Comparison of ENCODE assay signal across 1 cellular context in the genomic region with DNA sequence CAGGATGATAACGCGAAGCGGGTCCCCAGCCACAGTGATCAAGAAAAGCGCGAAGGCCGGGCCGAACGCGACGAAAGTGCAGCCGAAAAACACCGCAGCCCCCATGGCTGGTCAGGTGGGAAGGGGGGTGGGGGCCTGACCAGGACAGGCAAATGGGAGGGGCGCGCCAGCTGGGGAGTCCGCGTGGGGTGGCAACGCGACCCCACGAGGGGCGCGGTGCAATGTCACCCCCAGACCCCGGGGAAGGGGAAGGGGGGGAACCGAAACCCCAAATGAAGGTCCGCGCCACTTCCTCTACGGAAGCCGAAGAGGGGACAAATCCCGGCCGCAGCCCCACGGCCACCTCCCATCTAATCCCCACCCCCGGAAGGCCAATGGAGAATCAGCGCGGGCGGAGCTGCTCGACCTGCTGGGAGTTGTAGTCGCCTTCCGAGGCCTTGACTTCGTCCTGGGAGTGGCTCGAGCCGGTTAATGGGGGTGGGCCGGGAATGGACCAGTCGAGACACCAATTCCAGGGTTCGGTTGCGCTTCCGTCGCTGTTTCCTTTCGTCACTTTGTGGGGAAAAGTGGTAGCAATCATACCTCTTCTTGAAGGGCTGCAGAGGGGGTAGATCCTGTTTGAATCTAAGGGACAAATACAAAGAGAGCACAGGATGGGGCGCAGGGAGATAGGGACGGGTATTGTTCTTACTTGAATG.
A peak's percentile ranks its signal among the peaks of the same experiment; 100 is the strongest.
TF ChIP-seq lines count a peak whose summit lies in the region.

A gene (minus strand): TSS at position 311 of the 698 bp plus-strand sequence. CDS start 206 bp downstream, at position 105.

TF ChIP-seq in HEK293, 187 proteins besides CTCF, POLR2A, EP300 and RAD21 (continued from another document and continues in another):
- TF ChIP-seq, protein P1, sequence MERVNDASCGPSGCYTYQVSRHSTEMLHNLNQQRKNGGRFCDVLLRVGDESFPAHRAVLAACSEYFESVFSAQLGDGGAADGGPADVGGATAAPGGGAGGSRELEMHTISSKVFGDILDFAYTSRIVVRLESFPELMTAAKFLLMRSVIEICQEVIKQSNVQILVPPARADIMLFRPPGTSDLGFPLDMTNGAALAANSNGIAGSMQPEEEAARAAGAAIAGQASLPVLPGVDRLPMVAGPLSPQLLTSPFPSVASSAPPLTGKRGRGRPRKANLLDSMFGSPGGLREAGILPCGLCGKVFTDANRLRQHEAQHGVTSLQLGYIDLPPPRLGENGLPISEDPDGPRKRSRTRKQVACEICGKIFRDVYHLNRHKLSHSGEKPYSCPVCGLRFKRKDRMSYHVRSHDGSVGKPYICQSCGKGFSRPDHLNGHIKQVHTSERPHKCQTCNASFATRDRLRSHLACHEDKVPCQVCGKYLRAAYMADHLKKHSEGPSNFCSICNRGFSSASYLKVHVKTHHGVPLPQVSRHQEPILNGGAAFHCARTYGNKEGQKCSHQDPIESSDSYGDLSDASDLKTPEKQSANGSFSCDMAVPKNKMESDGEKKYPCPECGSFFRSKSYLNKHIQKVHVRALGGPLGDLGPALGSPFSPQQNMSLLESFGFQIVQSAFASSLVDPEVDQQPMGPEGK (tag by site-specific recombination; IDR thresholded peaks at IDR 0.05) = peak; percentile 99
- TF ChIP-seq, protein P2, sequence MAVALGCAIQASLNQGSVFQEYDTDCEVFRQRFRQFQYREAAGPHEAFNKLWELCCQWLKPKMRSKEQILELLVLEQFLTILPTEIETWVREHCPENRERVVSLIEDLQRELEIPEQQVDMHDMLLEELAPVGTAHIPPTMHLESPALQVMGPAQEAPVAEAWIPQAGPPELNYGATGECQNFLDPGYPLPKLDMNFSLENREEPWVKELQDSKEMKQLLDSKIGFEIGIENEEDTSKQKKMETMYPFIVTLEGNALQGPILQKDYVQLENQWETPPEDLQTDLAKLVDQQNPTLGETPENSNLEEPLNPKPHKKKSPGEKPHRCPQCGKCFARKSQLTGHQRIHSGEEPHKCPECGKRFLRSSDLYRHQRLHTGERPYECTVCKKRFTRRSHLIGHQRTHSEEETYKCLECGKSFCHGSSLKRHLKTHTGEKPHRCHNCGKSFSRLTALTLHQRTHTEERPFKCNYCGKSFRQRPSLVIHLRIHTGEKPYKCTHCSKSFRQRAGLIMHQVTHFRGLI (tag by site-specific recombination; IDR thresholded peaks at IDR 0.05) = peak; percentile 32; the same call in 1 of the 2 replicates
- TF ChIP-seq ZNF19 (tag by site-specific recombination; IDR thresholded peaks at IDR 0.05; ENCODE audit: low read depth) (no peak), ZNF138 (tag by site-specific recombination; IDR thresholded peaks at IDR 0.05; ENCODE audit: borderline replicate concordance) (no peak), HOXA7 (CRISPR knock-in tag; IDR thresholded peaks at IDR 0.05; ENCODE audit: borderline replicate concordance) (no peak), ZNF626 (tag by site-specific recombination; IDR thresholded peaks at IDR 0.05) (no peak), ZNF629 (tag by site-specific recombination; IDR thresholded peaks at IDR 0.05) (peak; percentile 69), ZNF121 (tag by site-specific recombination; IDR thresholded peaks at IDR 0.05) (no peak), ZNF600 (tag by site-specific recombination; IDR thresholded peaks at IDR 0.05) (peak; percentile 16; the same call in 1 of the 2 replicates), TRIM28 (IDR thresholded peaks at IDR 0.05; ENCODE audit: borderline replicate concordance, low read length) (no peak), KLF16 (tag by site-specific recombination; IDR thresholded peaks at IDR 0.05) (peak; percentile 98), ZNF214 (tag by site-specific recombination; IDR thresholded peaks at IDR 0.05; ENCODE audit: borderline replicate concordance) (no peak), ZBTB21 (tag by site-specific recombination; IDR thresholded peaks at IDR 0.05) (peak; percentile 60), ZNF366 (tag by site-specific recombination; conservative IDR thresholded peaks at IDR 0.05) (no peak), ZNF677 (tag by site-specific recombination; IDR thresholded peaks at IDR 0.05) (no peak), ZNF302 (tag by site-specific recombination; IDR thresholded peaks at IDR 0.05; ENCODE audit: low read depth) (no peak), ZNF48 (tag by site-specific recombination; IDR thresholded peaks at IDR 0.05) (no peak), ZNF561 (tag by site-specific recombination; IDR thresholded peaks at IDR 0.05; ENCODE audit: borderline replicate concordance) (peak; percentile 91), GLIS1 (tag by site-specific recombination; IDR thresholded peaks at IDR 0.05) (peak; percentile 82), ZNF324 (tag by site-specific recombination; IDR thresholded peaks at IDR 0.05) (no peak; the same call in 1 of the 2 replicates), ZNF24 (tag by site-specific recombination; IDR thresholded peaks at IDR 0.05) (peak; percentile 53; the same call in 1 of the 2 replicates), KLF10 (tag by site-specific recombination; IDR thresholded peaks at IDR 0.05) (peak; percentile 93), ZIC2 (tag by site-specific recombination; IDR thresholded peaks at IDR 0.05) (0 out of 2 replicates have a peak, but pooled peaks have one; percentile 13)
- TF ChIP-seq, protein P3, sequence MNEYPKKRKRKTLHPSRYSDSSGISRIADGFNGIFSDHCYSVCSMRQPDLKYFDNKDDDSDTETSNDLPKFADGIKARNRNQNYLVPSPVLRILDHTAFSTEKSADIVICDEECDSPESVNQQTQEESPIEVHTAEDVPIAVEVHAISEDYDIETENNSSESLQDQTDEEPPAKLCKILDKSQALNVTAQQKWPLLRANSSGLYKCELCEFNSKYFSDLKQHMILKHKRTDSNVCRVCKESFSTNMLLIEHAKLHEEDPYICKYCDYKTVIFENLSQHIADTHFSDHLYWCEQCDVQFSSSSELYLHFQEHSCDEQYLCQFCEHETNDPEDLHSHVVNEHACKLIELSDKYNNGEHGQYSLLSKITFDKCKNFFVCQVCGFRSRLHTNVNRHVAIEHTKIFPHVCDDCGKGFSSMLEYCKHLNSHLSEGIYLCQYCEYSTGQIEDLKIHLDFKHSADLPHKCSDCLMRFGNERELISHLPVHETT (tag by site-specific recombination; IDR thresholded peaks at IDR 0.05) = peak; percentile 70; the same call in 1 of the 2 replicates
- TF ChIP-seq, protein P4, sequence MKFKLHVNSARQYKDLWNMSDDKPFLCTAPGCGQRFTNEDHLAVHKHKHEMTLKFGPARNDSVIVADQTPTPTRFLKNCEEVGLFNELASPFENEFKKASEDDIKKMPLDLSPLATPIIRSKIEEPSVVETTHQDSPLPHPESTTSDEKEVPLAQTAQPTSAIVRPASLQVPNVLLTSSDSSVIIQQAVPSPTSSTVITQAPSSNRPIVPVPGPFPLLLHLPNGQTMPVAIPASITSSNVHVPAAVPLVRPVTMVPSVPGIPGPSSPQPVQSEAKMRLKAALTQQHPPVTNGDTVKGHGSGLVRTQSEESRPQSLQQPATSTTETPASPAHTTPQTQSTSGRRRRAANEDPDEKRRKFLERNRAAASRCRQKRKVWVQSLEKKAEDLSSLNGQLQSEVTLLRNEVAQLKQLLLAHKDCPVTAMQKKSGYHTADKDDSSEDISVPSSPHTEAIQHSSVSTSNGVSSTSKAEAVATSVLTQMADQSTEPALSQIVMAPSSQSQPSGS (tag by site-specific recombination; IDR thresholded peaks at IDR 0.05; ENCODE audit: low read depth) = no peak
- TF ChIP-seq, protein P5, sequence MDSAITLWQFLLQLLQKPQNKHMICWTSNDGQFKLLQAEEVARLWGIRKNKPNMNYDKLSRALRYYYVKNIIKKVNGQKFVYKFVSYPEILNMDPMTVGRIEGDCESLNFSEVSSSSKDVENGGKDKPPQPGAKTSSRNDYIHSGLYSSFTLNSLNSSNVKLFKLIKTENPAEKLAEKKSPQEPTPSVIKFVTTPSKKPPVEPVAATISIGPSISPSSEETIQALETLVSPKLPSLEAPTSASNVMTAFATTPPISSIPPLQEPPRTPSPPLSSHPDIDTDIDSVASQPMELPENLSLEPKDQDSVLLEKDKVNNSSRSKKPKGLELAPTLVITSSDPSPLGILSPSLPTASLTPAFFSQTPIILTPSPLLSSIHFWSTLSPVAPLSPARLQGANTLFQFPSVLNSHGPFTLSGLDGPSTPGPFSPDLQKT (IDR thresholded peaks at IDR 0.05; ENCODE audit: borderline replicate concordance, low read depth, low read length) = no peak
- TF ChIP-seq, protein P6, sequence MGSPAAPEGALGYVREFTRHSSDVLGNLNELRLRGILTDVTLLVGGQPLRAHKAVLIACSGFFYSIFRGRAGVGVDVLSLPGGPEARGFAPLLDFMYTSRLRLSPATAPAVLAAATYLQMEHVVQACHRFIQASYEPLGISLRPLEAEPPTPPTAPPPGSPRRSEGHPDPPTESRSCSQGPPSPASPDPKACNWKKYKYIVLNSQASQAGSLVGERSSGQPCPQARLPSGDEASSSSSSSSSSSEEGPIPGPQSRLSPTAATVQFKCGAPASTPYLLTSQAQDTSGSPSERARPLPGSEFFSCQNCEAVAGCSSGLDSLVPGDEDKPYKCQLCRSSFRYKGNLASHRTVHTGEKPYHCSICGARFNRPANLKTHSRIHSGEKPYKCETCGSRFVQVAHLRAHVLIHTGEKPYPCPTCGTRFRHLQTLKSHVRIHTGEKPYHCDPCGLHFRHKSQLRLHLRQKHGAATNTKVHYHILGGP (tag by site-specific recombination; IDR thresholded peaks at IDR 0.05) = no peak
- TF ChIP-seq, protein P7, sequence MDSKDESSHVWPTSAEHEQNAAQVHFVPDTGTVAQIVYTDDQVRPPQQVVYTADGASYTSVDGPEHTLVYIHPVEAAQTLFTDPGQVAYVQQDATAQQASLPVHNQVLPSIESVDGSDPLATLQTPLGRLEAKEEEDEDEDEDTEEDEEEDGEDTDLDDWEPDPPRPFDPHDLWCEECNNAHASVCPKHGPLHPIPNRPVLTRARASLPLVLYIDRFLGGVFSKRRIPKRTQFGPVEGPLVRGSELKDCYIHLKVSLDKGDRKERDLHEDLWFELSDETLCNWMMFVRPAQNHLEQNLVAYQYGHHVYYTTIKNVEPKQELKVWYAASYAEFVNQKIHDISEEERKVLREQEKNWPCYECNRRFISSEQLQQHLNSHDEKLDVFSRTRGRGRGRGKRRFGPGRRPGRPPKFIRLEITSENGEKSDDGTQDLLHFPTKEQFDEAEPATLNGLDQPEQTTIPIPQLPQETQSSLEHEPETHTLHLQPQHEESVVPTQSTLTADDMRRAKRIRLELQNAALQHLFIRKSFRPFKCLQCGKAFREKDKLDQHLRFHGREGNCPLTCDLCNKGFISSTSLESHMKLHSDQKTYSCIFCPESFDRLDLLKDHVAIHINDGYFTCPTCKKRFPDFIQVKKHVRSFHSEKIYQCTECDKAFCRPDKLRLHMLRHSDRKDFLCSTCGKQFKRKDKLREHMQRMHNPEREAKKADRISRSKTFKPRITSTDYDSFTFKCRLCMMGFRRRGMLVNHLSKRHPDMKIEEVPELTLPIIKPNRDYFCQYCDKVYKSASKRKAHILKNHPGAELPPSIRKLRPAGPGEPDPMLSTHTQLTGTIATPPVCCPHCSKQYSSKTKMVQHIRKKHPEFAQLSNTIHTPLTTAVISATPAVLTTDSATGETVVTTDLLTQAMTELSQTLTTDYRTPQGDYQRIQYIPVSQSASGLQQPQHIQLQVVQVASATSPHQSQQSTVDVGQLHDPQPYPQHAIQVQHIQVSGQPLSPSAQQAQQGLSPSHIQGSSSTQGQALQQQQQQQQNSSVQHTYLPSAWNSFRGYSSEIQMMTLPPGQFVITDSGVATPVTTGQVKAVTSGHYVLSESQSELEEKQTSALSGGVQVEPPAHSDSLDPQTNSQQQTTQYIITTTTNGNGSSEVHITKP (tag by site-specific recombination; IDR thresholded peaks at IDR 0.05) = peak; percentile 96
- TF ChIP-seq, protein P8, sequence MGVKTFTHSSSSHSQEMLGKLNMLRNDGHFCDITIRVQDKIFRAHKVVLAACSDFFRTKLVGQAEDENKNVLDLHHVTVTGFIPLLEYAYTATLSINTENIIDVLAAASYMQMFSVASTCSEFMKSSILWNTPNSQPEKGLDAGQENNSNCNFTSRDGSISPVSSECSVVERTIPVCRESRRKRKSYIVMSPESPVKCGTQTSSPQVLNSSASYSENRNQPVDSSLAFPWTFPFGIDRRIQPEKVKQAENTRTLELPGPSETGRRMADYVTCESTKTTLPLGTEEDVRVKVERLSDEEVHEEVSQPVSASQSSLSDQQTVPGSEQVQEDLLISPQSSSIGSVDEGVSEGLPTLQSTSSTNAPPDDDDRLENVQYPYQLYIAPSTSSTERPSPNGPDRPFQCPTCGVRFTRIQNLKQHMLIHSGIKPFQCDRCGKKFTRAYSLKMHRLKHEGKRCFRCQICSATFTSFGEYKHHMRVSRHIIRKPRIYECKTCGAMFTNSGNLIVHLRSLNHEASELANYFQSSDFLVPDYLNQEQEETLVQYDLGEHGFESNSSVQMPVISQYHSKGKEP (tag by site-specific recombination; IDR thresholded peaks at IDR 0.05) = 0 out of 2 replicates have a peak, but pooled peaks have one; percentile 11
- TF ChIP-seq, protein P9, sequence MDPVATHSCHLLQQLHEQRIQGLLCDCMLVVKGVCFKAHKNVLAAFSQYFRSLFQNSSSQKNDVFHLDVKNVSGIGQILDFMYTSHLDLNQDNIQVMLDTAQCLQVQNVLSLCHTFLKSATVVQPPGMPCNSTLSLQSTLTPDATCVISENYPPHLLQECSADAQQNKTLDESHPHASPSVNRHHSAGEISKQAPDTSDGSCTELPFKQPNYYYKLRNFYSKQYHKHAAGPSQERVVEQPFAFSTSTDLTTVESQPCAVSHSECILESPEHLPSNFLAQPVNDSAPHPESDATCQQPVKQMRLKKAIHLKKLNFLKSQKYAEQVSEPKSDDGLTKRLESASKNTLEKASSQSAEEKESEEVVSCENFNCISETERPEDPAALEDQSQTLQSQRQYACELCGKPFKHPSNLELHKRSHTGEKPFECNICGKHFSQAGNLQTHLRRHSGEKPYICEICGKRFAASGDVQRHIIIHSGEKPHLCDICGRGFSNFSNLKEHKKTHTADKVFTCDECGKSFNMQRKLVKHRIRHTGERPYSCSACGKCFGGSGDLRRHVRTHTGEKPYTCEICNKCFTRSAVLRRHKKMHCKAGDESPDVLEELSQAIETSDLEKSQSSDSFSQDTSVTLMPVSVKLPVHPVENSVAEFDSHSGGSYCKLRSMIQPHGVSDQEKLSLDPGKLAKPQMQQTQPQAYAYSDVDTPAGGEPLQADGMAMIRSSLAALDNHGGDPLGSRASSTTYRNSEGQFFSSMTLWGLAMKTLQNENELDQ (tag by site-specific recombination; IDR thresholded peaks at IDR 0.05; ENCODE audit: low read depth) = no peak
- TF ChIP-seq, protein P10, sequence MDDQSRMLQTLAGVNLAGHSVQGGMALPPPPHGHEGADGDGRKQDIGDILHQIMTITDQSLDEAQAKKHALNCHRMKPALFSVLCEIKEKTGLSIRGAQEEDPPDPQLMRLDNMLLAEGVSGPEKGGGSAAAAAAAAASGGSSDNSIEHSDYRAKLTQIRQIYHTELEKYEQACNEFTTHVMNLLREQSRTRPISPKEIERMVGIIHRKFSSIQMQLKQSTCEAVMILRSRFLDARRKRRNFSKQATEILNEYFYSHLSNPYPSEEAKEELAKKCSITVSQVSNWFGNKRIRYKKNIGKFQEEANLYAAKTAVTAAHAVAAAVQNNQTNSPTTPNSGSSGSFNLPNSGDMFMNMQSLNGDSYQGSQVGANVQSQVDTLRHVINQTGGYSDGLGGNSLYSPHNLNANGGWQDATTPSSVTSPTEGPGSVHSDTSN (CRISPR knock-in tag; IDR thresholded peaks at IDR 0.05) = 0 out of 2 replicates have a peak, but pooled peaks have one; percentile 11
- TF ChIP-seq, protein P11, sequence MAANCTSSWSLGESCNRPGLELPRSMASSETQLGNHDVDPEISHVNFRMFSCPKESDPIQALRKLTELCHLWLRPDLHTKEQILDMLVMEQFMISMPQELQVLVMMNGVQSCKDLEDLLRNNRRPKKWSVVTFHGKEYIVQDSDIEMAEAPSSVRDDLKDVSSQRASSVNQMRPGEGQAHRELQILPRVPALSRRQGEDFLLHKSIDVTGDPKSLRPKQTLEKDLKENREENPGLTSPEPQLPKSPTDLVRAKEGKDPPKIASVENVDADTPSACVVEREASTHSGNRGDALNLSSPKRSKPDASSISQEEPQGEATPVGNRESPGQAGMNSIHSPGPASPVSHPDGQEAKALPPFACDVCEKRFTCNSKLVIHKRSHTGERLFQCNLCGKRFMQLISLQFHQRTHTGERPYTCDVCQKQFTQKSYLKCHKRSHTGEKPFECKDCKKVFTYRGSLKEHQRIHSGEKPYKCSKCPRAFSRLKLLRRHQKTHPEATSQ (tag by site-specific recombination; IDR thresholded peaks at IDR 0.05) = 0 out of 2 replicates have a peak, but pooled peaks have one; percentile 13
